In the genomic region with DNA sequence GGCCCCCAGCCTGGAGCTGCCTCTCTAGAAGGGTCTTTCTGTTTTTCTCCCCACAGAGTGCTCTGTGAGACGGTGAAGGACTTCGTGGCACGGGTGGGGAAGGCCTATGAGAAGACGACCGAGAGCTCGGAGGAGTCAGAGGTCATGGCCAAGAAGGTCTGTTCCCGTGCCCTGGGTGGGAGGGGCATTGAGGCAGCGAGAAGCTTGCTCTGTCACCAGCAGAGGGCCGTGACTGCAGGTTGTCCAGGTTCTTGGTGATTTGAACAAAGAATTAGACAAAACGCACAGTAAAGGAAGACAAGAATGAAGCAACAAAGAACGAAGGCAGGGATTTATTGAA, we compare ENCODE assay signal across 10 cellular contexts.
DNase-seq lines count a peak whose midpoint lies in the region; ATAC-seq and TF ChIP-seq lines count a peak whose summit lies in the region.
"Had no signal": no experiment of that assay in that cellular context is flagged by ENCODE, and none has a peak within 500 bp of the region (broad histone marks: within the 10 kb centered on the region; RNA-seq: fewer than 3 reads in every experiment).

No MANE protein-coding gene starts in this region.

- BruUV-seq in Panc1 (replicated peaks; lab: Mats Ljungman, UMichigan): no TSS peak

- H3K27ac ChIP-seq in Panc1 (ENCODE audit: low read length): peak overlapping the region; percentile 59

- POLR2A ChIA-PET in Panc1 (lab: Charles Lee): no interaction called here

- no peak; the same call in 1 of the 2 replicates for TF ChIP-seq CTCF in Panc1 (IDR thresholded peaks at IDR 0.05)

- in situ Hi-C loops in Panc1 (cut with HindIII; ENCODE audit: low pct_unique_long_range_greater_than_20kb, low sequenced_read_pairs): no loop called here

- CTCF ChIA-PET in Panc1 (lab: Charles Lee): interaction anchor here (1.5 kb wide), 1 partner anchor 384 kb away, joined by 8 read pairs; no protein-coding TSS in a partner anchor

- no peak overlapping the region for H3K4me3 ChIP-seq in Panc1 (ENCODE audit: low read depth in 2 of 2, low read length in 2 of 2)
- H3K4me3 ChIP-seq: lung had no signal

- H3K36me3 ChIP-seq in Panc1 (ENCODE audit: control insufficient read depth, insufficient read depth, low read length): peaks cover 11% of the 10 kb centered on the region

- H3K27me3 ChIP-seq in Panc1 (ENCODE audit: control insufficient read depth, insufficient read depth, low read length): no peaks in the 10 kb centered on the region

- ATAC-seq in Panc1: no peak; the same call in 1 of the 2 replicates
- ATAC-seq in GM18909 (IDR thresholded peaks at IDR 0.05; ENCODE audit: poor library complexity, unreplicated experiment): no peak
- no peak for ATAC-seq in HG02588 (IDR thresholded peaks at IDR 0.05; ENCODE audit: unreplicated experiment)

- intact Hi-C loops in Panc1 (cut with micrococcal nuclease; ENCODE audit: unreplicated experiment): loop anchor here (10.0 kb wide), 1 partner anchor 93 kb away; the partner anchor contains the start of gene DGKD

- H3K4me1 ChIP-seq in Panc1 (ENCODE audit: control insufficient read depth, insufficient read depth, low read length): peaks cover 8% of the 10 kb centered on the region

- peak; percentile 28 for DNase-seq in stimulated activated CD4-positive, alpha-beta T cell treated with anti-CD3 and anti-CD28 coated beads, Interleukin-15, amount 100 ng/mL, for 24 hours
- DNase-seq in stimulated activated CD4-positive, alpha-beta T cell treated with anti-CD3 and anti-CD28 coated beads, Interleukin-4, amount 100 ng/mL, for 24 hours: no peak
- no peak for DNase-seq in Panc1 (ENCODE audit: low read depth, low spot score)
- DNase-seq in glomerular visceral epithelial cell (ENCODE audit: extremely low spot score): peak; percentile 30
- no peak for DNase-seq in central memory CD4-positive, alpha-beta T cell
- no peak for DNase-seq in SKM-1 (lab: John Stamatoyannopoulos, UW; ENCODE audit: unreplicated experiment)
- DNase-seq: EL had no signal

- H3K9me3 ChIP-seq in Panc1 (ENCODE audit: control insufficient read depth, insufficient read depth, low read depth, low read length): no peaks in the 10 kb centered on the region

Comparison
In these comparisons a context has a peak if more than half of its experiments do, and no peak if none do; other contexts are left out.
1. DNase-seq: peak in stimulated activated CD4-positive, alpha-beta T cell treated with anti-CD3 and anti-CD28 coated beads, Interleukin-15, amount 100 ng/mL, for 24 hours (single experiment) and glomerular visceral epithelial cell (single experiment); none in stimulated activated CD4-positive, alpha-beta T cell treated with anti-CD3 and anti-CD28 coated beads, Interleukin-4, amount 100 ng/mL, for 24 hours (single experiment), Panc1 (single experiment), central memory CD4-positive, alpha-beta T cell (single experiment) and SKM-1 (single experiment).